ENCODE assay signal across 19 cellular contexts in the genomic region with DNA sequence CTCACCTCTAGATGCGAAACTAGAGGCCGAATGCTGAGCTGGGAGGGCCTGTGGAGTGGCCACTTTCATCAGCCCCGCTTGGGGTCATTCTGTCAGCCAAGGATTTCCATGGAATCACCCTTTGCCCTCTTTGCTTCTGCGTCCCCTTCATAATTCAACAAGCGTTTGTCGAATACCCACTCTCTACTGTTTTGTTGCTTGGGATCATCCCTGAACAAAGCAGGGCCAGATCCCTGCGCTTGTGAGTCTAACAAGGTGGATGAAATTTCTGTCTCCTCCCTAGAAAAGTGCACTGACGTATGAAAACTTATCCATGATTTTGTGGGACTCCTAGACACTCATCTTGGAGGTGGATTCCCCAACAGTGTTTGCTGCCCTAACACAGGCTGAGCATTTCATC. TPM values are rescaled to one million over a fixed set of nuclear protein-coding genes. Genes with fewer than 3 reads are reported as not detected.
DNase-seq lines count a peak whose midpoint lies in the region; ATAC-seq, FAIRE-seq and TF ChIP-seq lines count a peak whose summit lies in the region.
"Had no signal": no experiment of that assay in that cellular context is flagged by ENCODE, and none has a peak within 500 bp of the region (broad histone marks: within the 10 kb centered on the region; RNA-seq: fewer than 3 reads in every experiment).

No MANE protein-coding gene starts in this region.

- H3K36me3 Mint-ChIP-seq in activated CD4-positive, alpha-beta T cell treated with anti-CD3 and anti-CD28 coated beads, Interleukin-2, amount 10 ng/mL, durations not matched to agents 7 days and 5 days (ENCODE audit: low read depth) = no peaks in the 10 kb centered on the region
- H3K36me3 Mint-ChIP-seq in astrocyte (ENCODE audit: low read depth, unreplicated experiment) (no peaks in the 10 kb centered on the region), neural progenitor cell (no peaks in the 10 kb centered on the region), HFFc6 (ENCODE audit: low read depth) (no peaks in the 10 kb centered on the region)

- H3F3A ChIP-seq in neural progenitor cell (ENCODE audit: low read depth) = peaks cover 14% of the 10 kb centered on the region

- peaks cover 45% of the 10 kb centered on the region for H3K4me1 Mint-ChIP-seq in activated CD4-positive, alpha-beta T cell treated with anti-CD3 and anti-CD28 coated beads, Interleukin-2, amount 10 ng/mL, durations not matched to agents 7 days and 5 days
- H3K4me1 Mint-ChIP-seq in astrocyte (ENCODE audit: low read depth, unreplicated experiment) = peaks cover 11% of the 10 kb centered on the region
- H3K4me1 Mint-ChIP-seq in neural progenitor cell = peaks cover 23% of the 10 kb centered on the region
- peaks cover 7% of the 10 kb centered on the region for H3K4me1 Mint-ChIP-seq in HFFc6 (ENCODE audit: low read depth)

- no peaks in the 10 kb centered on the region for H4K20me1 ChIP-seq in astrocyte (ENCODE audit: insufficient read depth, low read length)
- no peaks in the 10 kb centered on the region for H4K20me1 ChIP-seq in neural progenitor cell (ENCODE audit: low read depth)

- H3K4me1 ChIP-seq in HUES6 (ENCODE audit: control insufficient read depth, insufficient read depth, low read length) (peaks cover 21% of the 10 kb centered on the region; the same call in 1 of the 2 replicates), astrocyte (ENCODE audit: insufficient read depth, low read length) (peaks cover 4% of the 10 kb centered on the region), neural progenitor cell (peaks cover 23% of the 10 kb centered on the region)

- TF ChIP-seq CTCF in astrocyte (IDR thresholded peaks at IDR 0.05; ENCODE audit: insufficient read depth, low read depth, low read length) = no peak
- TF ChIP-seq CTCF in neural progenitor cell (IDR thresholded peaks at IDR 0.05) = no peak
- no peak for TF ChIP-seq CTCF in HFFc6 (IDR thresholded peaks at IDR 0.05)

- POLR2A ChIA-PET in activated CD4-positive, alpha-beta T cell treated with anti-CD3 and anti-CD28 coated beads, Interleukin-2, amount 10 ng/mL, durations not matched to agents 7 days and 5 days (lab: Charles Lee) = interaction anchor here (0.6 kb wide), 1 partner anchor 267 kb away, joined by 3 read pairs; no protein-coding TSS in a partner anchor

- H3K27ac ChIP-seq in HUES6 (ENCODE audit: low read depth, low read length) (no peak overlapping the region; the same call in 1 of the 2 replicates), astrocyte (ENCODE audit: low read depth, low read length) (no peak overlapping the region), neural progenitor cell (no peak overlapping the region)
- H3K27ac ChIP-seq: adrenal gland, GM23248 had no signal

- no peaks in the 10 kb centered on the region for H3K9me3 ChIP-seq in HUES6 (ENCODE audit: control insufficient read depth, insufficient read depth, low read depth, low read length)
- no peaks in the 10 kb centered on the region for H3K9me3 ChIP-seq in astrocyte (ENCODE audit: insufficient read depth, low read depth, low read length)
- H3K9me3 ChIP-seq in neural progenitor cell (ENCODE audit: low read depth) = no peaks in the 10 kb centered on the region
- H3K9me3 ChIP-seq: adrenal gland, spleen had no signal

- no peak for ATAC-seq in HG02588 (IDR thresholded peaks at IDR 0.05; ENCODE audit: unreplicated experiment)
- no peak for ATAC-seq in GM19351 (IDR thresholded peaks at IDR 0.05; ENCODE audit: unreplicated experiment)

- H3K36me3 ChIP-seq in HUES6 (ENCODE audit: control insufficient read depth, insufficient read depth, low read length) (no peaks in the 10 kb centered on the region), astrocyte (ENCODE audit: insufficient read depth, low read length) (no peaks in the 10 kb centered on the region), neural progenitor cell (no peaks in the 10 kb centered on the region)
- H3K36me3 ChIP-seq: adrenal gland, spleen had no signal

- DNase-seq in activated CD4-positive, alpha-beta T cell treated with anti-CD3 and anti-CD28 coated beads, Interleukin-2, amount 10 ng/mL, durations not matched to agents 7 days and 5 days = no peak
- DNase-seq in activated CD4-positive, alpha-beta T cell treated with anti-CD3 and anti-CD28 coated beads for 4 hours = no peak
- DNase-seq in astrocyte (ENCODE audit: low read depth) (no peak), neural progenitor cell (ENCODE audit: low spot score) (no peak), HFFc6 (no peak)
- DNase-seq: activated CD4-positive, alpha-beta T cell treated with anti-CD3 and anti-CD28 coated beads, Interleukin-2, amount 50 U/mL, for 48 hours; adrenal gland; cerebellar nuclear complex; GM23248; hypothalamus; NCI-H446; spleen; stimulated activated naive CD4-positive, alpha-beta T cell had no signal

- H3K79me2 ChIP-seq in astrocyte (ENCODE audit: insufficient read depth, low read length) = no peaks in the 10 kb centered on the region
- H3K79me2 ChIP-seq in neural progenitor cell (ENCODE audit: low read depth) = no peaks in the 10 kb centered on the region

- no peaks in the 10 kb centered on the region for H3K27me3 Mint-ChIP-seq in activated CD4-positive, alpha-beta T cell treated with anti-CD3 and anti-CD28 coated beads, Interleukin-2, amount 10 ng/mL, durations not matched to agents 7 days and 5 days
- H3K27me3 Mint-ChIP-seq in astrocyte (ENCODE audit: low read depth, unreplicated experiment) (peaks cover 4% of the 10 kb centered on the region), neural progenitor cell (ENCODE audit: insufficient read depth, low read depth) (peaks cover 9% of the 10 kb centered on the region), HFFc6 (ENCODE audit: insufficient read depth) (peaks cover 7% of the 10 kb centered on the region)
- H3K27me3 Mint-ChIP-seq: activated T-helper 17 cell treated with anti-CD3 and anti-CD28 coated beads, Interleukin-2, amount 50 U/mL, for 72 hours had no signal

- H3K9me3 Mint-ChIP-seq in activated CD4-positive, alpha-beta T cell treated with anti-CD3 and anti-CD28 coated beads, Interleukin-2, amount 10 ng/mL, durations not matched to agents 7 days and 5 days = no peaks in the 10 kb centered on the region
- H3K9me3 Mint-ChIP-seq in astrocyte (ENCODE audit: unreplicated experiment) = peaks cover 5% of the 10 kb centered on the region
- no peaks in the 10 kb centered on the region for H3K9me3 Mint-ChIP-seq in neural progenitor cell
- H3K9me3 Mint-ChIP-seq in HFFc6 = no peaks in the 10 kb centered on the region
- H3K9me3 Mint-ChIP-seq: activated T-helper 17 cell treated with anti-CD3 and anti-CD28 coated beads, Interleukin-2, amount 50 U/mL, for 72 hours had no signal

- no peak for FAIRE-seq in astrocyte (lab: Jason Lieb, UNC)
- FAIRE-seq: A204.1 had no signal

- H3K27me3 ChIP-seq in HUES6 (ENCODE audit: control insufficient read depth, insufficient read depth, low read length) = no peaks in the 10 kb centered on the region
- H3K27me3 ChIP-seq in astrocyte (ENCODE audit: insufficient read depth, low read length) = no peaks in the 10 kb centered on the region
- no peaks in the 10 kb centered on the region for H3K27me3 ChIP-seq in neural progenitor cell
- H3K27me3 ChIP-seq: adrenal gland, spleen had no signal

- CTCF ChIA-PET in activated CD4-positive, alpha-beta T cell treated with anti-CD3 and anti-CD28 coated beads, Interleukin-2, amount 10 ng/mL, durations not matched to agents 7 days and 5 days (lab: Charles Lee) = interaction anchor here (0.6 to 2.9 kb wide), 4 partner anchors 9 to 25 kb away, joined by 3 to 6 read pairs (median 3); no protein-coding TSS in a partner anchor

- H3K9ac ChIP-seq in HUES6 (ENCODE audit: low read length) = peak overlapping the region; percentile 26
- H3K9ac ChIP-seq in astrocyte (ENCODE audit: low read length) = no peak overlapping the region
- no peak overlapping the region for H3K9ac ChIP-seq in neural progenitor cell
- H3K9ac ChIP-seq: GM23248 had no signal

- H3K4me2 ChIP-seq in astrocyte (ENCODE audit: low read length) (no peak overlapping the region), neural progenitor cell (peak overlapping the region; percentile 63)

- peak overlapping the region; percentile 94 for H3K27ac Mint-ChIP-seq in activated CD4-positive, alpha-beta T cell treated with anti-CD3 and anti-CD28 coated beads, Interleukin-2, amount 10 ng/mL, durations not matched to agents 7 days and 5 days
- H3K27ac Mint-ChIP-seq in astrocyte (ENCODE audit: unreplicated experiment) (peak overlapping the region; percentile 41), neural progenitor cell (peak overlapping the region; percentile 78), HFFc6 (no peak overlapping the region)

- H3K4me3 ChIP-seq in HUES6 (ENCODE audit: low read depth, low read length) (no peak overlapping the region), astrocyte (ENCODE audit: insufficient read depth, low read depth, low read length) (no peak overlapping the region), neural progenitor cell (no peak overlapping the region)
- H3K4me3 ChIP-seq: adrenal gland, GM23248, spleen had no signal

- H2AFZ ChIP-seq in astrocyte (ENCODE audit: low read depth, low read length) (no peak overlapping the region), neural progenitor cell (replicated peaks) (peak overlapping the region; percentile 5)
- H2AFZ ChIP-seq: GM23248 had no signal

- no peak overlapping the region for H3K4me3 Mint-ChIP-seq in activated CD4-positive, alpha-beta T cell treated with anti-CD3 and anti-CD28 coated beads, Interleukin-2, amount 10 ng/mL, durations not matched to agents 7 days and 5 days
- no peak overlapping the region for H3K4me3 Mint-ChIP-seq in astrocyte (ENCODE audit: unreplicated experiment)
- no peak overlapping the region for H3K4me3 Mint-ChIP-seq in neural progenitor cell
- no peak overlapping the region for H3K4me3 Mint-ChIP-seq in HFFc6
- H3K4me3 Mint-ChIP-seq: activated T-helper 17 cell treated with anti-CD3 and anti-CD28 coated beads, Interleukin-2, amount 50 U/mL, for 72 hours had no signal

RNA-seq across cellular contexts. Expression of gene SLC12A3, which starts 3.3 kb away (rescaled TPM):
- total RNA-seq in activated CD4-positive, alpha-beta T cell treated with anti-CD3 and anti-CD28 coated beads, Interleukin-2, amount 10 ng/mL, durations not matched to agents 7 days and 5 days = not detected
- total RNA-seq in astrocyte = 0.07 and 0.18 TPM in 2 replicates
- total RNA-seq in neural progenitor cell (ENCODE audit: low replicate concordance) = not detected in 2 replicates
- not detected for total RNA-seq in HFFc6 (2021; fragmentation: NEBNext Ultra II Directional; extraction: Animal tissue kit (Norgen Biotek cat#: 25700))
- total RNA-seq: activated T-helper 17 cell treated with anti-CD3 and anti-CD28 coated beads, Interleukin-2, amount 50 U/mL, for 72 hours; adrenal gland; GM23248; posterior vena cava had no signal
